In genomic region chr6:72553531-72554202, GRCh38 we compare ENCODE assay signal across 12 cellular contexts.
A peak's percentile ranks its signal among the peaks of the same experiment; 100 is the strongest.
DNase-seq lines count a peak whose midpoint lies in the region; FAIRE-seq and TF ChIP-seq lines count a peak whose summit lies in the region.
"Had no signal": no experiment of that assay in that cellular context is flagged by ENCODE, and none has a peak within 500 bp of the region (broad histone marks: within the 10 kb centered on the region; RNA-seq: fewer than 3 reads in every experiment).

No MANE protein-coding gene starts in this region.

- no peak for FAIRE-seq in kidney (lab: Jason Lieb, UNC)
- FAIRE-seq: GM19239 had no signal

- no peak overlapping the region for H3K27ac ChIP-seq in kidney (ENCODE audit: low read depth in 2 of 2, low read length in 2 of 2)
- H3K27ac ChIP-seq: BLaER1 had no signal

- intact Hi-C loops in kidney (cut with DNase I): no loop called here

- H3K9me3 ChIP-seq in kidney (ENCODE audit: control insufficient read depth in 1 of 2, low read length in 2 of 2): no peaks in the 10 kb centered on the region
- H3K9me3 ChIP-seq: BLaER1 had no signal

- no peaks in the 10 kb centered on the region for H3K4me1 ChIP-seq in kidney (ENCODE audit: control insufficient read depth in 1 of 2, insufficient read depth in 1 of 2, low read depth in 1 of 2, low read length in 2 of 2)
- H3K4me1 ChIP-seq: BLaER1 had no signal

- H3K4me3 ChIP-seq in choroid plexus epithelial cell (ENCODE audit: low read depth, low read length): no peak overlapping the region
- H3K4me3 ChIP-seq in kidney (ENCODE audit: low read length in 2 of 2): no peak overlapping the region
- H3K4me3 ChIP-seq: BLaER1 had no signal

- no peak overlapping the region for H3K9ac ChIP-seq in kidney (ENCODE audit: low read length in 2 of 2)
- H3K9ac ChIP-seq: BLaER1 had no signal

- DNase-seq in NCI-H82 (lab: John Stamatoyannopoulos, UW) (peak; percentile 4), NCI-H82 treated with DMSO at 0.1 percent for 48 hours (lab: John Stamatoyannopoulos, UW; ENCODE audit: unreplicated experiment) (no peak), NCI-H226 (peak; percentile 91), choroid plexus epithelial cell (ENCODE audit: low read depth) (peak; percentile 72), pulmonary artery endothelial cell (ENCODE audit: low read depth, low spot score) (peak; percentile 30), UCSD-AML1 (lab: John Stamatoyannopoulos, UW; ENCODE audit: unreplicated experiment) (no peak), RPMI8226 (no peak), kidney (no peak)
- DNase-seq: activated B cell treated with CpG ODN at 0.5 μM for 24 hours, KG1 had no signal

- TF ChIP-seq CTCF in choroid plexus epithelial cell (conservative IDR thresholded peaks at IDR 0.05; ENCODE audit: low read depth, low read length): no peak
- no peak for TF ChIP-seq CTCF in kidney (IDR thresholded peaks at IDR 0.05; ENCODE audit: borderline replicate concordance, extremely low read depth, insufficient read depth)

- H3K36me3 ChIP-seq in kidney (ENCODE audit: control insufficient read depth in 1 of 2, insufficient read depth in 2 of 2, low read length in 2 of 2): no peaks in the 10 kb centered on the region
- H3K36me3 ChIP-seq: BLaER1 had no signal

Comparison
In these comparisons a context has a peak if more than half of its experiments do, and no peak if none do; other contexts are left out.
1. DNase-seq: peak in NCI-H82 (single experiment), NCI-H226 (single experiment), choroid plexus epithelial cell (single experiment) and pulmonary artery endothelial cell (single experiment); none in NCI-H82 treated with DMSO at 0.1 percent for 48 hours (single experiment), UCSD-AML1 (single experiment), RPMI8226 (single experiment) and kidney (single experiment).